In genomic region chr14:96130854-96131253, GRCh38 we compare ENCODE assay signal across 25 cellular contexts.
DNase-seq lines count a peak whose midpoint lies in the region; ATAC-seq and TF ChIP-seq lines count a peak whose summit lies in the region.
"Had no signal": no experiment of that assay in that cellular context is flagged by ENCODE, and none has a peak within 500 bp of the region (broad histone marks: within the 10 kb centered on the region; RNA-seq: fewer than 3 reads in every experiment).

No MANE protein-coding gene starts in this region.

- no peaks in the 10 kb centered on the region for H3K79me2 ChIP-seq in GM23338 (replicated peaks; ENCODE audit: insufficient read depth)

- peaks cover 4% of the 10 kb centered on the region for H3K27me3 Mint-ChIP-seq in GM23338 (ENCODE audit: insufficient read depth, low read depth, poor library complexity)

- no peak for ATAC-seq in GM18873 (IDR thresholded peaks at IDR 0.05; ENCODE audit: low FRiP score, unreplicated experiment)
- ATAC-seq in GM23338: no peak
- no peak for ATAC-seq in GM21619 (IDR thresholded peaks at IDR 0.05; ENCODE audit: unreplicated experiment)
- ATAC-seq: left lobe of liver; stimulated activated naive CD8-positive, alpha-beta T cell treated with anti-CD3 and anti-CD28 coated beads, Interleukin-15, Interleukin-2, amounts not matched to agents 100 U/mL and 50 U/mL, for 24 hours had no signal

- peak; percentile 50 for DNase-seq in EH (ENCODE audit: low read depth)
- DNase-seq in NCI-H226: peak; percentile 66
- peak; percentile 50 for DNase-seq in epithelial cell of prostate (ENCODE audit: low read depth, low spot score)
- peak; percentile 72 for DNase-seq in kidney tubule cell (ENCODE audit: low spot score)
- DNase-seq in GM23338 (ENCODE audit: low spot score): no peak
- DNase-seq in amygdala (lab: John Stamatoyannopoulos, UW): no peak
- DNase-seq: activated CD4-positive, alpha-beta T cell treated with anti-CD3 and anti-CD28 coated beads, Interleukin-2, amount 10 ng/mL, durations not matched to agents 24 days and 14 days; activated naive CD8-positive, alpha-beta T cell treated with anti-CD3 and anti-CD28 coated beads, Interleukin-2, amount 50 U/mL, for 24 hours; glutamatergic neuron; GOT3; KG1; NCI-H1092; NCI-H2029 treated with DMSO at 0.1 percent for 48 hours; nephron progenitor cell; small intestine; stimulated activated CD4-positive, alpha-beta T cell treated with anti-CD3 and anti-CD28 coated beads, Interleukin-4, amount 100 ng/mL, for 1 hour; stimulated activated naive CD8-positive, alpha-beta T cell treated with anti-CD3 and anti-CD28 coated beads, Interleukin-15, Interleukin-2, amounts not matched to agents 100 U/mL and 50 U/mL, for 24 hours; tibial artery had no signal

- H2AFZ ChIP-seq in GM23338: no peak overlapping the region

- no peaks in the 10 kb centered on the region for H3K4me1 Mint-ChIP-seq in GM23338

- no peak overlapping the region for H3K4me2 ChIP-seq in GM23338

- H3K4me3 Mint-ChIP-seq in GM23338: no peak overlapping the region
- H3K4me3 Mint-ChIP-seq: activated CD4-positive, alpha-beta T cell treated with anti-CD3 and anti-CD28 coated beads, Interleukin-2, amount 10 ng/mL, durations not matched to agents 24 days and 14 days; activated naive CD8-positive, alpha-beta T cell treated with anti-CD3 and anti-CD28 coated beads, Interleukin-2, amount 50 U/mL, for 24 hours; dendritic cell treated with granulocyte-macrophage colony-stimulating factor and Interleukin-4, amounts not matched to agents 40 ng/mL and 50 ng/mL, for 4 days; nephron progenitor cell had no signal

- H4K20me1 ChIP-seq in GM23338 (replicated peaks; ENCODE audit: insufficient read depth): no peaks in the 10 kb centered on the region

- H3K4me3 ChIP-seq in GM23338: no peak overlapping the region
- H3K4me3 ChIP-seq: cardiac muscle cell, tibial artery had no signal

- H3K27ac ChIP-seq in epithelial cell of prostate (no peak overlapping the region), GM23338 (ENCODE audit: low read depth) (no peak overlapping the region)
- H3K27ac ChIP-seq: cardiac muscle cell, tibial artery had no signal

- H3K36me3 ChIP-seq in GM23338 (ENCODE audit: insufficient read depth): no peaks in the 10 kb centered on the region
- H3K36me3 ChIP-seq: cardiac muscle cell, tibial artery had no signal

- H3K27ac Mint-ChIP-seq in GM23338: no peak overlapping the region
- H3K27ac Mint-ChIP-seq: activated CD4-positive, alpha-beta T cell treated with anti-CD3 and anti-CD28 coated beads, Interleukin-2, amount 10 ng/mL, durations not matched to agents 24 days and 14 days; activated naive CD8-positive, alpha-beta T cell treated with anti-CD3 and anti-CD28 coated beads, Interleukin-2, amount 50 U/mL, for 24 hours; activated T-helper 2 cell treated with anti-CD3 and anti-CD28 coated beads, Interferon-gamma antibody, Interleukin-2, Interleukin-4, amounts not matched to agents 10 μg/mL and 5 μg/mL and 100 μg/mL, durations not matched to agents 14 hours and 24 hours and 36 hours; dendritic cell treated with granulocyte-macrophage colony-stimulating factor and Interleukin-4, amounts not matched to agents 40 ng/mL and 50 ng/mL, for 4 days; nephron progenitor cell; progenitor cell of endocrine pancreas had no signal

- TF ChIP-seq CTCF in GM23338 (conservative IDR thresholded peaks at IDR 0.05; ENCODE audit: low read depth in 2 of 2): no peak

- H3K9me2 ChIP-seq in GM23338 (ENCODE audit: insufficient read depth): no peaks in the 10 kb centered on the region; the same call in 1 of the 2 replicates

- H3K36me3 Mint-ChIP-seq in GM23338 (ENCODE audit: low read depth): no peaks in the 10 kb centered on the region

- H3K4me1 ChIP-seq in GM23338 (ENCODE audit: insufficient read depth): no peaks in the 10 kb centered on the region
- H3K4me1 ChIP-seq: tibial artery had no signal

- no peaks in the 10 kb centered on the region for H3K9me3 Mint-ChIP-seq in GM23338
- H3K9me3 Mint-ChIP-seq: activated CD4-positive, alpha-beta T cell treated with anti-CD3 and anti-CD28 coated beads, Interleukin-2, amount 10 ng/mL, durations not matched to agents 24 days and 14 days; activated naive CD8-positive, alpha-beta T cell treated with anti-CD3 and anti-CD28 coated beads, Interleukin-2, amount 50 U/mL, for 24 hours; activated T-helper 2 cell treated with anti-CD3 and anti-CD28 coated beads, Interferon-gamma antibody, Interleukin-2, Interleukin-4, amounts not matched to agents 10 μg/mL and 5 μg/mL and 100 μg/mL, durations not matched to agents 14 hours and 24 hours and 36 hours; dendritic cell treated with granulocyte-macrophage colony-stimulating factor and Interleukin-4, amounts not matched to agents 40 ng/mL and 50 ng/mL, for 4 days; nephron progenitor cell had no signal

- H3F3A ChIP-seq in GM23338 (replicated peaks; ENCODE audit: low read depth): no peaks in the 10 kb centered on the region

- 0 out of 2 replicates have a peak, but pooled peaks cover 4% of the 10 kb centered on the region for H3K27me3 ChIP-seq in GM23338 (ENCODE audit: insufficient read depth)
- H3K27me3 ChIP-seq: cardiac muscle cell had no signal

TF ChIP-seq in GM23338, 12 proteins besides CTCF, POLR2A, EP300 and RAD21:
- TF ChIP-seq EZH2 (IDR thresholded peaks at IDR 0.05; ENCODE audit: low read depth, unreplicated experiment): no peak
- TF ChIP-seq, protein P1, sequence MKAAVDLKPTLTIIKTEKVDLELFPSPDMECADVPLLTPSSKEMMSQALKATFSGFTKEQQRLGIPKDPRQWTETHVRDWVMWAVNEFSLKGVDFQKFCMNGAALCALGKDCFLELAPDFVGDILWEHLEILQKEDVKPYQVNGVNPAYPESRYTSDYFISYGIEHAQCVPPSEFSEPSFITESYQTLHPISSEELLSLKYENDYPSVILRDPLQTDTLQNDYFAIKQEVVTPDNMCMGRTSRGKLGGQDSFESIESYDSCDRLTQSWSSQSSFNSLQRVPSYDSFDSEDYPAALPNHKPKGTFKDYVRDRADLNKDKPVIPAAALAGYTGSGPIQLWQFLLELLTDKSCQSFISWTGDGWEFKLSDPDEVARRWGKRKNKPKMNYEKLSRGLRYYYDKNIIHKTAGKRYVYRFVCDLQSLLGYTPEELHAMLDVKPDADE (IDR thresholded peaks at IDR 0.05): no peak

Comparison
In these comparisons a context has a peak if more than half of its experiments do, and no peak if none do; other contexts are left out.
1. DNase-seq: peak in EH (single experiment), NCI-H226 (single experiment), epithelial cell of prostate (single experiment) and kidney tubule cell (single experiment); none in GM23338 (single experiment) and amygdala (0 of 56).